ENCODE assay signal across 1 cellular context in the genomic region with DNA sequence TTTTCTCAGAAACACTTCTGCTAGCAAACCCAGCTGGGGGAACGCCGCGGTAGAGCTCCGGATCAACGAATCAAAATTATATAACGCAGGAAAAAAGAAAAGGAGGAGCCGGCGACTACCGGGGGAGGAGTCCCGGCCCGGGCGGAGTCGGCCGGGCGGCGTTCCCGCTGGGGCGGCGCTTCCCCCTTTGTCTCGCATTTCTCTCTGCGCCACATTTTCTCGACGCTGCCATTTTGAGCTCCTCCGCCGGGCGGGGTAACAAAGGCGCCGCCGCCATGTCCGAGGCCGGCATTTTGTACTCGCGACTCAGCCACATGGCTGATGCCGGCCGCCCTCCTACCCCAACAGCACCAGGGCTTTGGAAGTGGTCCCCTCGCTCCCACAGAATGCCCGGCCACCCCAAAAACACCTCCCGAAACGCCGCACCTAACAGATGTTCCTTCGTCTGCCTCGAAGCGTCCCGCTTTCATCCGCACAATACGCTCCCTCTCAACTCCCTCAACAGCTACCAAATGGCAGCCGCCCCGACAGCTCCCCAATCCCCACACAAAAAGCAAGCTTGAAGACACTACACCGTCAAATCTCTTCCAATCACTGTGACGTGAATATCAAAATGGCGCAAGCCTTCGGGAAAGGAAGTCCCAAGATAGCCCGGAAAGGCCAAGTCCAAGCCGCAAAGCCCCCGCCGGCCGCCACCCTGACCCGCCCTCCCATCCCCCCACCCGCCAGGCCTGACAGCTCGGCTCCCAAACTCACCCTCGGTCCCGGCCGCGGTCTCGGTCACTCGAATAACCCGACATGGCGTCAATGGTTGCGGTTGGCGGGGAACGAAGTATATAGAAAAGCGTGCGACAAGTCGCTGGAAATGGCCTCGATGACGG.
TF ChIP-seq lines count a peak whose summit lies in the region.

No MANE protein-coding gene starts in this region.

TF ChIP-seq in K562, 482 proteins besides CTCF, POLR2A, EP300 and RAD21 (continued from another document and continues in another):
- TF ChIP-seq AFF4 (CRISPR knock-in tag; IDR thresholded peaks at IDR 0.05), result peak; percentile 100; the same call in 1 of the 2 replicates
- peak; percentile 45; the same call in 1 of the 2 replicates for TF ChIP-seq XRCC5 (IDR thresholded peaks at IDR 0.05; ENCODE audit: low read depth, low read length)
- TF ChIP-seq MTA1 (IDR thresholded peaks at IDR 0.05; ENCODE audit: borderline replicate concordance), result 0 out of 2 replicates have a peak, but pooled peaks have one; percentile 35
- TF ChIP-seq, protein P1, sequence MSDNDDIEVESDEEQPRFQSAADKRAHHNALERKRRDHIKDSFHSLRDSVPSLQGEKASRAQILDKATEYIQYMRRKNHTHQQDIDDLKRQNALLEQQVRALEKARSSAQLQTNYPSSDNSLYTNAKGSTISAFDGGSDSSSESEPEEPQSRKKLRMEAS (CRISPR knock-in tag; IDR thresholded peaks at IDR 0.05), result peak; percentile 59; the same call in 1 of the 2 replicates
- TF ChIP-seq MTA3 (IDR thresholded peaks at IDR 0.05; ENCODE audit: borderline replicate concordance), result peak; percentile 35; the same call in 1 of the 2 replicates
- peak; percentile 63; the same call in 1 of the 2 replicates for TF ChIP-seq SPI1 (IDR thresholded peaks at IDR 0.05; ENCODE audit: borderline replicate concordance, low read depth, low read length)
- 0 out of 2 replicates have a peak, but pooled peaks have one; percentile 28 for TF ChIP-seq E2F3 (CRISPR knock-in tag; IDR thresholded peaks at IDR 0.05)
- TF ChIP-seq OTX1 (CRISPR knock-in tag; IDR thresholded peaks at IDR 0.05), result peak; percentile 86; the same call in 1 of the 2 replicates
- TF ChIP-seq ZMIZ1 (IDR thresholded peaks at IDR 0.05; ENCODE audit: low read depth in 2 of 2, low read length in 2 of 2), result no peak
- TF ChIP-seq ZNF589 (CRISPR knock-in tag; IDR thresholded peaks at IDR 0.05; ENCODE audit: low read depth), result peak; percentile 52; the same call in 1 of the 2 replicates
- peak; percentile 78 to 82 for TF ChIP-seq MAZ (CRISPR knock-in tag; conservative IDR thresholded peaks at IDR 0.05 in 1 of 2, IDR thresholded peaks at IDR 0.05 in 1 of 2)
- TF ChIP-seq CBX3 (IDR thresholded peaks at IDR 0.05; ENCODE audit: borderline replicate concordance in 1 of 2, low read length in 2 of 2), result 0 out of 3 replicates have a peak, but pooled peaks of 1 of the 2 experiments have one; percentile 19
- TF ChIP-seq ID3 (CRISPR knock-in tag; IDR thresholded peaks at IDR 0.05), result no peak
- no peak for TF ChIP-seq ID3 (tag; IDR thresholded peaks at IDR 0.05)
- no peak for TF ChIP-seq POU5F1 (IDR thresholded peaks at IDR 0.05; ENCODE audit: borderline replicate concordance, low read depth, low read length, partially characterized antibody)
- no peak for TF ChIP-seq NEUROD1 (IDR thresholded peaks at IDR 0.05; ENCODE audit: borderline replicate concordance, low read depth, low read length, partially characterized antibody)
- TF ChIP-seq, protein P2, sequence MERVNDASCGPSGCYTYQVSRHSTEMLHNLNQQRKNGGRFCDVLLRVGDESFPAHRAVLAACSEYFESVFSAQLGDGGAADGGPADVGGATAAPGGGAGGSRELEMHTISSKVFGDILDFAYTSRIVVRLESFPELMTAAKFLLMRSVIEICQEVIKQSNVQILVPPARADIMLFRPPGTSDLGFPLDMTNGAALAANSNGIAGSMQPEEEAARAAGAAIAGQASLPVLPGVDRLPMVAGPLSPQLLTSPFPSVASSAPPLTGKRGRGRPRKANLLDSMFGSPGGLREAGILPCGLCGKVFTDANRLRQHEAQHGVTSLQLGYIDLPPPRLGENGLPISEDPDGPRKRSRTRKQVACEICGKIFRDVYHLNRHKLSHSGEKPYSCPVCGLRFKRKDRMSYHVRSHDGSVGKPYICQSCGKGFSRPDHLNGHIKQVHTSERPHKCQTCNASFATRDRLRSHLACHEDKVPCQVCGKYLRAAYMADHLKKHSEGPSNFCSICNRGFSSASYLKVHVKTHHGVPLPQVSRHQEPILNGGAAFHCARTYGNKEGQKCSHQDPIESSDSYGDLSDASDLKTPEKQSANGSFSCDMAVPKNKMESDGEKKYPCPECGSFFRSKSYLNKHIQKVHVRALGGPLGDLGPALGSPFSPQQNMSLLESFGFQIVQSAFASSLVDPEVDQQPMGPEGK (CRISPR knock-in tag; IDR thresholded peaks at IDR 0.05; ENCODE audit: borderline replicate concordance), result no peak
- no peak for TF ChIP-seq ZNF217 (CRISPR knock-in tag; IDR thresholded peaks at IDR 0.05)
- peak; percentile 93 for TF ChIP-seq PRPF4 (IDR thresholded peaks at IDR 0.05; ENCODE audit: insufficient read depth, low read depth, low read length, poor library complexity, severe bottlenecking)
- TF ChIP-seq CEBPG (CRISPR knock-in tag; IDR thresholded peaks at IDR 0.05), result 0 out of 2 replicates have a peak, but pooled peaks have one; percentile 26
- TF ChIP-seq CEBPG (tag; conservative IDR thresholded peaks at IDR 0.05 in 1 of 2, IDR thresholded peaks at IDR 0.05 in 1 of 2), result no peak
- peak; percentile 26; the same call in 1 of the 2 replicates for TF ChIP-seq TOE1 (IDR thresholded peaks at IDR 0.05; ENCODE audit: borderline replicate concordance)
- no peak; the same call in 1 of the 2 replicates for TF ChIP-seq TOE1 (CRISPR knock-in tag; IDR thresholded peaks at IDR 0.05; ENCODE audit: borderline replicate concordance, low read depth)
- no peak for TF ChIP-seq ZNF699 (CRISPR knock-in tag; IDR thresholded peaks at IDR 0.05; ENCODE audit: insufficient replicate concordance)
- no peak for TF ChIP-seq ZNF445 (CRISPR knock-in tag; IDR thresholded peaks at IDR 0.05; ENCODE audit: low read depth)
- TF ChIP-seq KDM1A (IDR thresholded peaks at IDR 0.05), result no peak
- TF ChIP-seq GATA2 (CRISPR knock-in tag; IDR thresholded peaks at IDR 0.05), result no peak
- peak; percentile 83; the same call in 1 of the 2 replicates for TF ChIP-seq PHF8 (IDR thresholded peaks at IDR 0.05; ENCODE audit: borderline replicate concordance, low read length)
- peak; percentile 35; the same call in 1 of the 2 replicates for TF ChIP-seq ATF7 (IDR thresholded peaks at IDR 0.05)
- TF ChIP-seq ZNF561 (CRISPR knock-in tag; conservative IDR thresholded peaks at IDR 0.05), result no peak
- TF ChIP-seq SMAD4 (CRISPR knock-in tag; conservative IDR thresholded peaks at IDR 0.05), result no peak; the same call in 1 of the 2 replicates
- TF ChIP-seq PTRF (tag; IDR thresholded peaks at IDR 0.05), result no peak
- TF ChIP-seq TAF15 (IDR thresholded peaks at IDR 0.05; ENCODE audit: low read depth, low read length), result peak; percentile 87; the same call in 1 of the 2 replicates
- no peak for TF ChIP-seq IFI16 (CRISPR knock-in tag; IDR thresholded peaks at IDR 0.05)
- peak; percentile 74; the same call in 1 of the 2 replicates for TF ChIP-seq CBFB (CRISPR knock-in tag; IDR thresholded peaks at IDR 0.05)
- no peak for TF ChIP-seq ZFP36 (IDR thresholded peaks at IDR 0.05; ENCODE audit: low read depth, low read length, partially characterized antibody)
- peak; percentile 81 for TF ChIP-seq HMGN3 (IDR thresholded peaks at IDR 0.05; ENCODE audit: borderline replicate concordance, extremely low read depth, insufficient read length, low read depth, low read length)
- TF ChIP-seq PHTF2 (CRISPR knock-in tag; IDR thresholded peaks at IDR 0.05), result no peak
- TF ChIP-seq TAF1 (IDR thresholded peaks at IDR 0.05; ENCODE audit: control insufficient read depth, extremely low read depth, insufficient read depth, low read length, severe bottlenecking), result peak; percentile 85
- TF ChIP-seq, protein P3, sequence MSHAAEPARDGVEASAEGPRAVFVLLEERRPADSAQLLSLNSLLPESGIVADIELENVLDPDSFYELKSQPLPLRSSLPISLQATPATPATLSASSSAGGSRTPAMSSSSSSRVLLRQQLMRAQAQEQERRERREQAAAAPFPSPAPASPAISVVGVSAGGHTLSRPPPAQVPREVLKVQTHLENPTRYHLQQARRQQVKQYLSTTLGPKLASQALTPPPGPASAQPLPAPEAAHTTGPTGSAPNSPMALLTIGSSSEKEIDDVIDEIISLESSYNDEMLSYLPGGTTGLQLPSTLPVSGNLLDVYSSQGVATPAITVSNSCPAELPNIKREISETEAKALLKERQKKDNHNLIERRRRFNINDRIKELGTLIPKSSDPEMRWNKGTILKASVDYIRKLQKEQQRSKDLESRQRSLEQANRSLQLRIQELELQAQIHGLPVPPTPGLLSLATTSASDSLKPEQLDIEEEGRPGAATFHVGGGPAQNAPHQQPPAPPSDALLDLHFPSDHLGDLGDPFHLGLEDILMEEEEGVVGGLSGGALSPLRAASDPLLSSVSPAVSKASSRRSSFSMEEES (CRISPR knock-in tag; IDR thresholded peaks at IDR 0.05), result no peak
- no peak for TF ChIP-seq DEAF1 (CRISPR knock-in tag; IDR thresholded peaks at IDR 0.05)
- TF ChIP-seq, protein P4, sequence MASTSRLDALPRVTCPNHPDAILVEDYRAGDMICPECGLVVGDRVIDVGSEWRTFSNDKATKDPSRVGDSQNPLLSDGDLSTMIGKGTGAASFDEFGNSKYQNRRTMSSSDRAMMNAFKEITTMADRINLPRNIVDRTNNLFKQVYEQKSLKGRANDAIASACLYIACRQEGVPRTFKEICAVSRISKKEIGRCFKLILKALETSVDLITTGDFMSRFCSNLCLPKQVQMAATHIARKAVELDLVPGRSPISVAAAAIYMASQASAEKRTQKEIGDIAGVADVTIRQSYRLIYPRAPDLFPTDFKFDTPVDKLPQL (IDR thresholded peaks at IDR 0.05; ENCODE audit: extremely low read depth, insufficient read length), result peak; percentile 48
- TF ChIP-seq ZNF232 (CRISPR knock-in tag; IDR thresholded peaks at IDR 0.05), result 0 out of 2 replicates have a peak, but pooled peaks have one; percentile 63
- peak in 1 of 2 experiments; percentile 13; a peak in 2 of 4 replicates for TF ChIP-seq SRF (CRISPR knock-in tag; IDR thresholded peaks at IDR 0.05)
- peak; percentile 99 for TF ChIP-seq NFRKB (IDR thresholded peaks at IDR 0.05; ENCODE audit: low read depth)
